1 cellular context compared by ENCODE assay signal in the genomic region with DNA sequence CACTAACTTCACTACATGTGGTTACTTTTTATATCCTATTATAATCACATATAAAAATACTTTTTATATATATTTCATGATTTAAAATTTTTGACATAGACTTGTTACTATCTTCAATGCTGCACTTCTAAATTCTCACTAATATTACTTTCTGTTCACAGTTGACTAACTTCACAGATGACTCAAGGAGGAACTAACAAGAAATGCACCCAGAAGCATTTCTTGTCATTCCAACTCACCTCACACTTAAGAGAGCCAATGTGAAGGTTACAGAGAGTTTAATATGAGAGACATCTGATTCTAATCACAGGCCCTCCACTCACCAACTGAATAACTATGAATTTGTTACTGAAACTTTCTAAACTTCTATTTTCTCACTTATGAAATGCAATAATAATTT.
TF ChIP-seq lines count a peak whose summit lies in the region.

No MANE protein-coding gene starts in this region.

TF ChIP-seq in GM12878, 131 proteins besides CTCF, POLR2A, EP300 and RAD21 (continued from another document):
- TF ChIP-seq BMI1 (IDR thresholded peaks at IDR 0.05; ENCODE audit: borderline replicate concordance) (no peak), ZNF622 (IDR thresholded peaks at IDR 0.05) (no peak), GATAD2B (conservative IDR thresholded peaks at IDR 0.05; ENCODE audit: low read depth) (no peak), ZBED1 (IDR thresholded peaks at IDR 0.05; ENCODE audit: borderline replicate concordance) (no peak)
- TF ChIP-seq, protein P1, sequence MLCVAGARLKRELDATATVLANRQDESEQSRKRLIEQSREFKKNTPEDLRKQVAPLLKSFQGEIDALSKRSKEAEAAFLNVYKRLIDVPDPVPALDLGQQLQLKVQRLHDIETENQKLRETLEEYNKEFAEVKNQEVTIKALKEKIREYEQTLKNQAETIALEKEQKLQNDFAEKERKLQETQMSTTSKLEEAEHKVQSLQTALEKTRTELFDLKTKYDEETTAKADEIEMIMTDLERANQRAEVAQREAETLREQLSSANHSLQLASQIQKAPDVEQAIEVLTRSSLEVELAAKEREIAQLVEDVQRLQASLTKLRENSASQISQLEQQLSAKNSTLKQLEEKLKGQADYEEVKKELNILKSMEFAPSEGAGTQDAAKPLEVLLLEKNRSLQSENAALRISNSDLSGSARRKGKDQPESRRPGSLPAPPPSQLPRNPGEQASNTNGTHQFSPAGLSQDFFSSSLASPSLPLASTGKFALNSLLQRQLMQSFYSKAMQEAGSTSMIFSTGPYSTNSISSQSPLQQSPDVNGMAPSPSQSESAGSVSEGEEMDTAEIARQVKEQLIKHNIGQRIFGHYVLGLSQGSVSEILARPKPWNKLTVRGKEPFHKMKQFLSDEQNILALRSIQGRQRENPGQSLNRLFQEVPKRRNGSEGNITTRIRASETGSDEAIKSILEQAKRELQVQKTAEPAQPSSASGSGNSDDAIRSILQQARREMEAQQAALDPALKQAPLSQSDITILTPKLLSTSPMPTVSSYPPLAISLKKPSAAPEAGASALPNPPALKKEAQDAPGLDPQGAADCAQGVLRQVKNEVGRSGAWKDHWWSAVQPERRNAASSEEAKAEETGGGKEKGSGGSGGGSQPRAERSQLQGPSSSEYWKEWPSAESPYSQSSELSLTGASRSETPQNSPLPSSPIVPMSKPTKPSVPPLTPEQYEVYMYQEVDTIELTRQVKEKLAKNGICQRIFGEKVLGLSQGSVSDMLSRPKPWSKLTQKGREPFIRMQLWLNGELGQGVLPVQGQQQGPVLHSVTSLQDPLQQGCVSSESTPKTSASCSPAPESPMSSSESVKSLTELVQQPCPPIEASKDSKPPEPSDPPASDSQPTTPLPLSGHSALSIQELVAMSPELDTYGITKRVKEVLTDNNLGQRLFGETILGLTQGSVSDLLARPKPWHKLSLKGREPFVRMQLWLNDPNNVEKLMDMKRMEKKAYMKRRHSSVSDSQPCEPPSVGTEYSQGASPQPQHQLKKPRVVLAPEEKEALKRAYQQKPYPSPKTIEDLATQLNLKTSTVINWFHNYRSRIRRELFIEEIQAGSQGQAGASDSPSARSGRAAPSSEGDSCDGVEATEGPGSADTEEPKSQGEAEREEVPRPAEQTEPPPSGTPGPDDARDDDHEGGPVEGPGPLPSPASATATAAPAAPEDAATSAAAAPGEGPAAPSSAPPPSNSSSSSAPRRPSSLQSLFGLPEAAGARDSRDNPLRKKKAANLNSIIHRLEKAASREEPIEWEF (IDR thresholded peaks at IDR 0.05; ENCODE audit: insufficient replicate concordance, low read depth, low read length) = no peak
- TF ChIP-seq, protein P2, sequence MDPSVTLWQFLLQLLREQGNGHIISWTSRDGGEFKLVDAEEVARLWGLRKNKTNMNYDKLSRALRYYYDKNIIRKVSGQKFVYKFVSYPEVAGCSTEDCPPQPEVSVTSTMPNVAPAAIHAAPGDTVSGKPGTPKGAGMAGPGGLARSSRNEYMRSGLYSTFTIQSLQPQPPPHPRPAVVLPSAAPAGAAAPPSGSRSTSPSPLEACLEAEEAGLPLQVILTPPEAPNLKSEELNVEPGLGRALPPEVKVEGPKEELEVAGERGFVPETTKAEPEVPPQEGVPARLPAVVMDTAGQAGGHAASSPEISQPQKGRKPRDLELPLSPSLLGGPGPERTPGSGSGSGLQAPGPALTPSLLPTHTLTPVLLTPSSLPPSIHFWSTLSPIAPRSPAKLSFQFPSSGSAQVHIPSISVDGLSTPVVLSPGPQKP (IDR thresholded peaks at IDR 0.05; ENCODE audit: low read depth, low read length) = no peak
- TF ChIP-seq, protein P3, sequence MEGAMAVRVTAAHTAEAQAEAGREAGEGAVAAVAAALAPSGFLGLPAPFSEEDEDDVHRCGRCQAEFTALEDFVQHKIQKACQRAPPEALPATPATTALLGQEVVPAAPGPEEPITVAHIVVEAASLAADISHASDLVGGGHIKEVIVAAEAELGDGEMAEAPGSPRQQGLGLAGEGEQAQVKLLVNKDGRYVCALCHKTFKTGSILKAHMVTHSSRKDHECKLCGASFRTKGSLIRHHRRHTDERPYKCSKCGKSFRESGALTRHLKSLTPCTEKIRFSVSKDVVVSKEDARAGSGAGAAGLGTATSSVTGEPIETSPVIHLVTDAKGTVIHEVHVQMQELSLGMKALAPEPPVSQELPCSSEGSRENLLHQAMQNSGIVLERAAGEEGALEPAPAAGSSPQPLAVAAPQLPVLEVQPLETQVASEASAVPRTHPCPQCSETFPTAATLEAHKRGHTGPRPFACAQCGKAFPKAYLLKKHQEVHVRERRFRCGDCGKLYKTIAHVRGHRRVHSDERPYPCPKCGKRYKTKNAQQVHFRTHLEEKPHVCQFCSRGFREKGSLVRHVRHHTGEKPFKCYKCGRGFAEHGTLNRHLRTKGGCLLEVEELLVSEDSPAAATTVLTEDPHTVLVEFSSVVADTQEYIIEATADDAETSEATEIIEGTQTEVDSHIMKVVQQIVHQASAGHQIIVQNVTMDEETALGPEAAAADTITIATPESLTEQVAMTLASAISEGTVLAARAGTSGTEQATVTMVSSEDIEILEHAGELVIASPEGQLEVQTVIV (IDR thresholded peaks at IDR 0.05; ENCODE audit: borderline replicate concordance, partially characterized antibody) = no peak
